23 cellular contexts compared by ENCODE assay signal in genomic region chr11:132821027-132821426, GRCh38.
DNase-seq lines count a peak whose midpoint lies in the region; ATAC-seq and TF ChIP-seq lines count a peak whose summit lies in the region.
"Had no signal": no experiment of that assay in that cellular context is flagged by ENCODE, and none has a peak within 500 bp of the region (broad histone marks: within the 10 kb centered on the region; RNA-seq: fewer than 3 reads in every experiment).

No MANE protein-coding gene starts in this region.

- H3K9me3 ChIP-seq in HUES48 (ENCODE audit: control insufficient read depth, insufficient read depth, low read length): no peaks in the 10 kb centered on the region
- H3K9me3 ChIP-seq: spleen, upper lobe of left lung had no signal

- TF ChIP-seq CTCF in choroid plexus epithelial cell (conservative IDR thresholded peaks at IDR 0.05; ENCODE audit: low read depth, low read length): no peak

- peaks cover 15% of the 10 kb centered on the region for H3K4me1 ChIP-seq in HUES48 (ENCODE audit: control insufficient read depth, insufficient read depth, low read length)
- H3K4me1 ChIP-seq: spleen, upper lobe of left lung had no signal

- H3K36me3 ChIP-seq in HUES48 (ENCODE audit: control insufficient read depth, insufficient read depth, low read length): no peaks in the 10 kb centered on the region
- H3K36me3 ChIP-seq: neural progenitor cell, spleen, upper lobe of left lung had no signal

- H3K27me3 ChIP-seq in HUES48 (ENCODE audit: control insufficient read depth, insufficient read depth, low read length): no peaks in the 10 kb centered on the region
- H3K27me3 ChIP-seq: neural progenitor cell, spleen, upper lobe of left lung had no signal

- peak; percentile 21 for DNase-seq in Daoy (ENCODE audit: low read depth)
- peak; percentile 28 for DNase-seq in choroid plexus epithelial cell (ENCODE audit: low read depth)
- peak; percentile 23 for DNase-seq in non-pigmented ciliary epithelial cell (ENCODE audit: low read depth)
- no peak for DNase-seq in GOT3 (lab: John Stamatoyannopoulos, UW)
- DNase-seq in NCI-H1048 (lab: John Stamatoyannopoulos, UW): no peak
- DNase-seq: activated naive CD4-positive, alpha-beta T cell treated with anti-CD3 and anti-CD28 coated beads for 36 hours; activated T-cell treated with anti-CD3 and anti-CD28 coated beads, Interleukin-2, amount 50 U/mL, for 24 hours; aorta; DMS79 treated with DMSO at 0.1 percent for 48 hours; effector memory CD8-positive, alpha-beta T cell; Karpas-422; NCI-H2081 treated with DMSO at 0.1 percent for 48 hours; NK-92 treated with Interleukin-12 subunit alpha and Interleukin-12 subunit beta, amount 100 ng/mL, for 24 hours; RPMI8226; spleen; stimulated activated CD4-positive, alpha-beta T cell treated with anti-CD3 and anti-CD28 coated beads, Interleukin-4, amount 100 ng/mL, for 24 hours; T1000; upper lobe of left lung had no signal

- no peak for ATAC-seq in HG02870 (IDR thresholded peaks at IDR 0.05; ENCODE audit: unreplicated experiment)
- ATAC-seq in HG03460 (IDR thresholded peaks at IDR 0.05; ENCODE audit: unreplicated experiment): no peak
- ATAC-seq: effector memory CD8-positive, alpha-beta T cell; left lobe of liver had no signal

- no peak overlapping the region for H3K9ac ChIP-seq in HUES48 (ENCODE audit: low read depth, low read length)
- H3K9ac ChIP-seq: neural progenitor cell had no signal

- peak overlapping the region; percentile 40 for H3K27ac ChIP-seq in HUES48 (ENCODE audit: low read depth, low read length)
- H3K27ac ChIP-seq: neural progenitor cell, spleen, upper lobe of left lung had no signal

- H3K4me3 ChIP-seq in HUES48 (ENCODE audit: low read depth, low read length) (no peak overlapping the region), choroid plexus epithelial cell (ENCODE audit: low read depth, low read length) (no peak overlapping the region)
- H3K4me3 ChIP-seq: neural progenitor cell, spleen, upper lobe of left lung had no signal

Comparison
In these comparisons a context has a peak if more than half of its experiments do, and no peak if none do; other contexts are left out.
1. DNase-seq: peak in Daoy (single experiment), choroid plexus epithelial cell (single experiment) and non-pigmented ciliary epithelial cell (single experiment); none in GOT3 (single experiment) and NCI-H1048 (single experiment).